ENCODE assay signal across 1 cellular context in genomic region chr12:98606367-98606985, GRCh38.
TF ChIP-seq lines count a peak whose summit lies in the region.

No MANE protein-coding gene starts in this region.

TF ChIP-seq in HCT116, 20 proteins besides CTCF, POLR2A, EP300 and RAD21 (continued from another document):
- TF ChIP-seq REST (IDR thresholded peaks at IDR 0.05; ENCODE audit: low read depth) (no peak), CBX3 (IDR thresholded peaks at IDR 0.05; ENCODE audit: low read depth) (no peak), EZH2 (IDR thresholded peaks at IDR 0.05) (no peak), ZBTB33 (IDR thresholded peaks at IDR 0.05; ENCODE audit: extremely low read depth, insufficient replicate concordance, low read length) (no peak), SP1 (IDR thresholded peaks at IDR 0.05; ENCODE audit: low read depth) (no peak), SIN3A (IDR thresholded peaks at IDR 0.05; ENCODE audit: low read depth) (no peak)
TF ChIP-seq in HCT116: peak in this region for 0.
